Comparison of ENCODE assay signal across 18 cellular contexts in genomic region chr19:49231804-49232203, GRCh38.
DNase-seq lines count a peak whose midpoint lies in the region; ATAC-seq and TF ChIP-seq lines count a peak whose summit lies in the region.
"Had no signal": no experiment of that assay in that cellular context is flagged by ENCODE, and none has a peak within 500 bp of the region (broad histone marks: within the 10 kb centered on the region; RNA-seq: fewer than 3 reads in every experiment).

No MANE protein-coding gene starts in this region.

- ATAC-seq in stimulated activated naive CD8-positive, alpha-beta T cell treated with anti-CD3 and anti-CD28 coated beads, Interleukin-15, amount 100 ng/mL, for 72 hours = peak; percentile 96
- ATAC-seq: left lung, psoas muscle had no signal

- no peak overlapping the region for H3K4me3 Mint-ChIP-seq in activated naive CD8-positive, alpha-beta T cell treated with anti-CD3 and anti-CD28 coated beads for 36 hours
- peak overlapping the region; percentile 3 to 6 for H3K4me3 Mint-ChIP-seq in stimulated activated naive CD8-positive, alpha-beta T cell treated with anti-CD3 and anti-CD28 coated beads, Interleukin-15, amount 100 ng/mL, for 72 hours
- H3K4me3 Mint-ChIP-seq: H9, neural crest cell had no signal

- peaks cover 7% of the 10 kb centered on the region for H3K27me3 Mint-ChIP-seq in activated naive CD8-positive, alpha-beta T cell treated with anti-CD3 and anti-CD28 coated beads for 36 hours
- H3K27me3 Mint-ChIP-seq in stimulated activated naive CD8-positive, alpha-beta T cell treated with anti-CD3 and anti-CD28 coated beads, Interleukin-15, amount 100 ng/mL, for 72 hours = peaks cover 22% of the 10 kb centered on the region

- H3K27ac Mint-ChIP-seq in activated naive CD8-positive, alpha-beta T cell treated with anti-CD3 and anti-CD28 coated beads for 36 hours = peak overlapping the region; percentile 23
- peak overlapping the region in 1 of 2 donors; percentile 13 for H3K27ac Mint-ChIP-seq in stimulated activated naive CD8-positive, alpha-beta T cell treated with anti-CD3 and anti-CD28 coated beads, Interleukin-15, amount 100 ng/mL, for 72 hours

- TF ChIP-seq CTCF in GM20000 (IDR thresholded peaks at IDR 0.05; ENCODE audit: extremely low read depth, missing control alignments) = no peak

- peaks cover 1% of the 10 kb centered on the region for H3K36me3 Mint-ChIP-seq in activated naive CD8-positive, alpha-beta T cell treated with anti-CD3 and anti-CD28 coated beads for 36 hours

- peaks cover 4% of the 10 kb centered on the region for H3K9me3 Mint-ChIP-seq in activated naive CD8-positive, alpha-beta T cell treated with anti-CD3 and anti-CD28 coated beads for 36 hours
- peaks cover 4 to 6% of the 10 kb centered on the region in 2 donors for H3K9me3 Mint-ChIP-seq in stimulated activated naive CD8-positive, alpha-beta T cell treated with anti-CD3 and anti-CD28 coated beads, Interleukin-15, amount 100 ng/mL, for 72 hours
- H3K9me3 Mint-ChIP-seq: H9, neural crest cell had no signal

- H3K4me1 Mint-ChIP-seq in activated naive CD8-positive, alpha-beta T cell treated with anti-CD3 and anti-CD28 coated beads for 36 hours = peaks cover 11% of the 10 kb centered on the region
- H3K4me1 Mint-ChIP-seq in stimulated activated naive CD8-positive, alpha-beta T cell treated with anti-CD3 and anti-CD28 coated beads, Interleukin-15, amount 100 ng/mL, for 72 hours = peaks cover 26% of the 10 kb centered on the region
- H3K4me1 Mint-ChIP-seq: neural crest cell had no signal

- DNase-seq in stimulated activated CD4-positive, alpha-beta T cell treated with anti-CD3 and anti-CD28 coated beads, Interleukin-2, amount 100 ng/mL, for 24 hours = peak; percentile 13 to 28
- DNase-seq in stimulated activated CD4-positive, alpha-beta T cell treated with anti-CD3 and anti-CD28 coated beads, Interleukin-12 subunit alpha, Interleukin-12 subunit beta, amount 100 ng/mL, for 4 hours = no peak
- peak; percentile 54 for DNase-seq in GM20000 (ENCODE audit: low spot score)
- peak; percentile 50 for DNase-seq in activated naive CD8-positive, alpha-beta T cell treated with anti-CD3 and anti-CD28 coated beads for 36 hours
- peak; percentile 41 to 78 for DNase-seq in stimulated activated naive CD8-positive, alpha-beta T cell treated with anti-CD3 and anti-CD28 coated beads, Interleukin-15, amount 100 ng/mL, for 72 hours
- DNase-seq in OCI-M2 (lab: John Stamatoyannopoulos, UW; ENCODE audit: unreplicated experiment) = no peak
- DNase-seq in DMS 273 treated with DMSO at 0.1 percent for 48 hours (lab: John Stamatoyannopoulos, UW) = no peak
- DNase-seq: AML-193, glutamatergic neuron, H9, left lung, NCI-H1105, NCI-H524 treated with DMSO at 0.1 percent for 48 hours, psoas muscle, small intestine, SW 1271, transverse colon had no signal

Comparison
In these comparisons a context has a peak if more than half of its experiments do, and no peak if none do; other contexts are left out.
1. DNase-seq: peak in stimulated activated CD4-positive, alpha-beta T cell treated with anti-CD3 and anti-CD28 coated beads, Interleukin-2, amount 100 ng/mL, for 24 hours (2 of 2), GM20000 (single experiment), activated naive CD8-positive, alpha-beta T cell treated with anti-CD3 and anti-CD28 coated beads for 36 hours (single experiment) and stimulated activated naive CD8-positive, alpha-beta T cell treated with anti-CD3 and anti-CD28 coated beads, Interleukin-15, amount 100 ng/mL, for 72 hours (2 of 2); none in stimulated activated CD4-positive, alpha-beta T cell treated with anti-CD3 and anti-CD28 coated beads, Interleukin-12 subunit alpha, Interleukin-12 subunit beta, amount 100 ng/mL, for 4 hours (single experiment), OCI-M2 (single experiment) and DMS 273 treated with DMSO at 0.1 percent for 48 hours (single experiment).